In genomic region chr19:927707-928401, GRCh38 we compare ENCODE assay signal across 9 cellular contexts. TPM values are rescaled to one million over a fixed set of nuclear protein-coding genes. Genes with fewer than 3 reads are reported as not detected.
DNase-seq lines count a peak whose midpoint lies in the region; ATAC-seq and TF ChIP-seq lines count a peak whose summit lies in the region.
"Had no signal": no experiment of that assay in that cellular context is flagged by ENCODE, and none has a peak within 500 bp of the region (broad histone marks: within the 10 kb centered on the region; RNA-seq: fewer than 3 reads in every experiment).

No MANE protein-coding gene starts in this region.

- DNase-seq in H7: peak; percentile 88
- DNase-seq in breast epithelium (ENCODE audit: low spot score in 2 of 2): no peak
- no peak for DNase-seq in GM19240 (ENCODE audit: insufficient read length, low spot score)
- no peak for DNase-seq in NCI-H748 (lab: John Stamatoyannopoulos, UW; ENCODE audit: unreplicated experiment)
- DNase-seq in stimulated activated CD8-positive, alpha-beta memory T cell treated with anti-CD3 and anti-CD28 coated beads, Interleukin-4, amount 100 ng/mL, for 48 hours: no peak

- H3K36me3 ChIP-seq in H7 (replicated peaks; ENCODE audit: control insufficient read depth, insufficient read depth, low read length) (peaks cover 4% of the 10 kb centered on the region), breast epithelium (no peaks in the 10 kb centered on the region), muscle layer of colon (ENCODE audit: insufficient read depth, low read length) (no peaks in the 10 kb centered on the region)

- peaks cover 0 to 4% of the 10 kb centered on the region in 2 donors for H3K4me1 ChIP-seq in breast epithelium
- H3K4me1 ChIP-seq in muscle layer of colon (ENCODE audit: insufficient read depth, low read length): peaks cover 9% of the 10 kb centered on the region

- TF ChIP-seq CTCF in 22Rv1 (IDR thresholded peaks at IDR 0.05) (no peak), breast epithelium (IDR thresholded peaks at IDR 0.05) (no peak)

- H3K9ac ChIP-seq in muscle layer of colon (ENCODE audit: low read length): no peak overlapping the region

- H3K27me3 ChIP-seq in H7 (ENCODE audit: control insufficient read depth, insufficient read depth, low read length) (no peaks in the 10 kb centered on the region), breast epithelium (no peaks in the 10 kb centered on the region), muscle layer of colon (ENCODE audit: control insufficient read depth in 1 of 2, insufficient read depth in 2 of 2, low read length in 2 of 2) (no peaks in the 10 kb centered on the region)

- intact Hi-C loops in breast epithelium (cut with DNase I; ENCODE audit: low total_unique reads): no loop called here

- H3K27ac ChIP-seq in 22Rv1: 0 out of 2 replicates have a peak overlapping the region, but pooled peaks have one; percentile 36
- H3K27ac ChIP-seq in breast epithelium: peak overlapping the region; percentile 83 to 86
- H3K27ac ChIP-seq in muscle layer of colon (ENCODE audit: low read depth, low read length): peak overlapping the region; percentile 81

- ATAC-seq in GM21381 (IDR thresholded peaks at IDR 0.05; ENCODE audit: unreplicated experiment): no peak

- H3K4me3 ChIP-seq in H7 (ENCODE audit: insufficient read depth, low read depth, low read length) (peak overlapping the region; percentile 91), breast epithelium (peak overlapping the region; percentile 84 to 91 (median 86)), muscle layer of colon (ENCODE audit: low read depth in 1 of 2, low read length in 2 of 2) (no peak overlapping the region)

- no peak for TF ChIP-seq POLR2A in breast epithelium (IDR thresholded peaks at IDR 0.05)

- H3K9me3 ChIP-seq in breast epithelium (no peaks in the 10 kb centered on the region), muscle layer of colon (ENCODE audit: low read length) (no peaks in the 10 kb centered on the region)

RNA-seq across cellular contexts. Expression of gene ARID3A, which starts 2.0 kb away (rescaled TPM):
- total RNA-seq in H7 (2014; rRNA removed; shearing (Covaris generic)): 85.4 and 92.6 TPM in 2 replicates
- 10 to 100 TPM in 1 of 3 donors, 1 to 10 TPM in 2; 3.5 to 11.1 (median 4.8) TPM for total RNA-seq in breast epithelium

RNA-seq across cellular contexts. Expression of gene KISS1R, which starts 10.7 kb away (rescaled TPM):
- 0.67 and 1.4 TPM in 2 replicates for total RNA-seq in H7 (2014; rRNA removed; shearing (Covaris generic))
- total RNA-seq in breast epithelium: under 1 TPM in 2 of 3 donors, not detected in 1; 0.15 to 0.33 TPM
- total RNA-seq: HT1080 had no signal

RNA-seq across cellular contexts. Expression of gene R3HDM4, which starts 14.8 kb away (rescaled TPM):
- 47.5 and 49.9 TPM in 2 replicates for total RNA-seq in H7 (2014; rRNA removed; shearing (Covaris generic))
- 10 to 100 TPM; 31.8 to 41.6 (median 41.0) TPM for total RNA-seq in breast epithelium

RNA-seq across cellular contexts. Expression of gene RNU6-9, which starts 34.6 kb away (rescaled TPM):
- not detected in 2 replicates for total RNA-seq in H7 (2014; rRNA removed; shearing (Covaris generic))
- total RNA-seq in breast epithelium: not detected
- total RNA-seq: HT1080 had no signal

RNA-seq across cellular contexts. Expression of gene MED16, which starts 34.9 kb away (rescaled TPM):
- 29.5 and 36.2 TPM in 2 replicates for total RNA-seq in H7 (2014; rRNA removed; shearing (Covaris generic))
- total RNA-seq in breast epithelium: 10 to 100 TPM; 14.9 to 33.1 (median 32.8) TPM

Comparison
In these comparisons a context has a peak if more than half of its experiments do, and no peak if none do; other contexts are left out.
1. H3K4me3 ChIP-seq: peak in H7 (single experiment) and breast epithelium (3 of 3); none in muscle layer of colon (0 of 2).
2. Peak in every context shown above with its lines, with median percentiles within 50 percentile points of each other: H3K27ac ChIP-seq.